In the genomic region with DNA sequence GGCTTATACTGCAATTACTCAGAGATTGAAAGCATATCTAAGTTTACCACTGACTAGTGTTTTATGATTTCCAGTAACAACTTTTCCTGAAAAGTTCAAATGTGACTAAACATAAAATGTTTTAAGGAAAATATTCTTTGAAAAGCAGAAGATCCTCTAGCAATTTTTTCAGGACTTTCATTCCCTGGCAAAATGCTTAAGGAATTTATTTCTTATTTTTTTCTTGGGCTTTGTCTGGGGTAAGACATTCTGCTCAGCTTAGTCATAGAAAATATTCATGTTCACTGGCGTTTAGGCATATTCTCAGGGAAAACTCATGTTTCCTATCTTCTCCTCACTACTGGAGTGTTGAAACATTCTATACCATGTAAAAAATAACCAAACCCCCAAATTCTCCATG, we compare ENCODE assay signal across 15 cellular contexts.
DNase-seq lines count a peak whose midpoint lies in the region; ATAC-seq and TF ChIP-seq lines count a peak whose summit lies in the region.
"Had no signal": no experiment of that assay in that cellular context is flagged by ENCODE, and none has a peak within 500 bp of the region (broad histone marks: within the 10 kb centered on the region; RNA-seq: fewer than 3 reads in every experiment).

No MANE protein-coding gene starts in this region.

- H3K36me3 ChIP-seq in brain microvascular endothelial cell (replicated peaks) (no peaks in the 10 kb centered on the region), left ventricle myocardium inferior (no peaks in the 10 kb centered on the region)
- H3K36me3 ChIP-seq: left lung had no signal

- ATAC-seq in GM18519 (IDR thresholded peaks at IDR 0.05; ENCODE audit: low FRiP score, unreplicated experiment) = no peak
- ATAC-seq: left lung had no signal

- H3K27ac ChIP-seq in brain microvascular endothelial cell = peak overlapping the region; percentile 71
- H3K27ac ChIP-seq in left ventricle myocardium inferior (replicated peaks) = no peak overlapping the region
- H3K27ac ChIP-seq: left lung had no signal

- intact Hi-C loops in left ventricle myocardium inferior (cut with micrococcal nuclease) = no loop called here

- H3K4me1 ChIP-seq in left ventricle myocardium inferior = no peaks in the 10 kb centered on the region
- H3K4me1 ChIP-seq: left lung had no signal

- in situ Hi-C loops in brain microvascular endothelial cell (cut with HindIII; ENCODE audit: low pct_ligation_motif_present, low sequenced_read_pairs) = no loop called here

- CTCF ChIA-PET in AG04449 (lab: Yijun Ruan, JAX) = interaction anchor here (1.6 kb wide), 1 partner anchor 300 kb away, joined by 7 read pairs; no protein-coding TSS in a partner anchor

- DNase-seq in AG04449 (ENCODE audit: low read depth, low spot score) = peak; percentile 53
- DNase-seq in HT1080 (ENCODE audit: low read depth) = peak; percentile 69
- peak; percentile 45 for DNase-seq in brain microvascular endothelial cell
- DNase-seq in iris pigment epithelial cell (ENCODE audit: low read depth) = peak; percentile 72
- DNase-seq in NCI-H1694 treated with DMSO at 0.1 percent for 48 hours (lab: John Stamatoyannopoulos, UW) = no peak
- DNase-seq in NCI-H1436 (lab: John Stamatoyannopoulos, UW) = no peak
- no peak for DNase-seq in left ventricle myocardium inferior
- DNase-seq: activated B cell treated with CpG ODN at 0.5 μM for 24 hours; activated effector memory CD4-positive, alpha-beta T cell treated with Interleukin-2 at 50 U/mL for 16 hours; Caco-2; left lung; NCI-H187 treated with DMSO at 0.1 percent for 48 hours; NCI-H526; stimulated activated CD4-positive, alpha-beta T cell treated with anti-CD3 and anti-CD28 coated beads, Interleukin-1b, Interleukin-23, amount 100 ng/mL, for 48 hours had no signal

- TF ChIP-seq CTCF in AG04449 (IDR thresholded peaks at IDR 0.05; ENCODE audit: insufficient read depth, low read length, missing control alignments) = no peak
- TF ChIP-seq CTCF in brain microvascular endothelial cell (IDR thresholded peaks at IDR 0.05; ENCODE audit: low read depth, low read length, missing control alignments) = no peak
- no peak for TF ChIP-seq CTCF in left ventricle myocardium inferior (IDR thresholded peaks at IDR 0.05; ENCODE audit: borderline replicate concordance)

- H3K4me3 ChIP-seq in AG04449 (ENCODE audit: low read depth, low read length) (no peak overlapping the region), brain microvascular endothelial cell (ENCODE audit: low read depth, low read length) (no peak overlapping the region), left ventricle myocardium inferior (no peak overlapping the region)
- H3K4me3 ChIP-seq: left lung had no signal

- peaks cover 10% of the 10 kb centered on the region for H3K9me3 ChIP-seq in left ventricle myocardium inferior (replicated peaks)
- H3K9me3 ChIP-seq: Caco-2, left lung had no signal

- H3K27me3 ChIP-seq in brain microvascular endothelial cell (replicated peaks) = no peaks in the 10 kb centered on the region
- no peaks in the 10 kb centered on the region for H3K27me3 ChIP-seq in left ventricle myocardium inferior (ENCODE audit: low read depth)
- H3K27me3 ChIP-seq: left lung had no signal

- POLR2A ChIA-PET in AG04449 (lab: Yijun Ruan, JAX) = no interaction called here

Comparison
In these comparisons a context has a peak if more than half of its experiments do, and no peak if none do; other contexts are left out.
1. DNase-seq: peak in AG04449 (single experiment), HT1080 (single experiment), brain microvascular endothelial cell (single experiment) and iris pigment epithelial cell (single experiment); none in NCI-H1694 treated with DMSO at 0.1 percent for 48 hours (single experiment), NCI-H1436 (single experiment) and left ventricle myocardium inferior (single experiment).